1 cellular context compared by ENCODE assay signal in genomic region chr1:213728593-213729536, GRCh38.
TF ChIP-seq lines count a peak whose summit lies in the region.

No MANE protein-coding gene starts in this region.

TF ChIP-seq in HepG2, 621 proteins besides CTCF, POLR2A, EP300 and RAD21 (continued from another document):
- TF ChIP-seq ZNF362 (CRISPR knock-in tag; IDR thresholded peaks at IDR 0.05; ENCODE audit: borderline replicate concordance) (peak; percentile 91), ZNF317 (CRISPR knock-in tag; IDR thresholded peaks at IDR 0.05) (0 out of 2 replicates have a peak, but pooled peaks have one; percentile 45), TFDP2 (CRISPR knock-in tag; IDR thresholded peaks at IDR 0.05) (0 out of 2 replicates have a peak, but pooled peaks have one; percentile 34), MED1 (CRISPR knock-in tag; IDR thresholded peaks at IDR 0.05) (peak; percentile 33; the same call in 1 of the 2 replicates), ZNF512 (CRISPR knock-in tag; IDR thresholded peaks at IDR 0.05) (no peak), ZMYM3 (CRISPR knock-in tag; IDR thresholded peaks at IDR 0.05) (peak; percentile 48; the same call in 1 of the 2 replicates), ZNF549 (CRISPR knock-in tag; IDR thresholded peaks at IDR 0.05) (no peak), RBM22 (optimal IDR thresholded peaks at IDR 0.05; ENCODE audit: low read length) (no peak), SALL2 (CRISPR knock-in tag; IDR thresholded peaks at IDR 0.05) (no peak)
